13 cellular contexts compared by ENCODE assay signal in the genomic region with DNA sequence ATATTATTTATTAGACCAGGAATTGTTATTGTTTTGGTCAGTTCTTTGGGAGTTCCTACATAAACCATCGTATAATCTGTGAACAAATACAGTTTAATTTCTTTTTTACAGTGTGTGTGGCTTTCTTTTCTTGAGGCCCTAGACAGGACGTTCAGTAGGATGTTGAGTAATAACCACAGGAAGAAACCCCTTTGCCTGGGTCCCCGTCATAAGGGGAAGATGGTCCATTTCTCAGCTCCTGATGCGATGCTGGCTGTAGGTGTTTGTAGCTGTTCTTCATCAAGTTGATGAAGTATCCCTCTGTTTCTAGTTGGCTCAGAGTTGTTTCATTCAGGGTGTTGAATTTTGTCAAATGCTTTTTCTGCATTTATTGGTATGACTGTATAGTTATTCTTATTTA.
"Had no signal": no experiment of that assay in that cellular context is flagged by ENCODE, and none has a peak within 500 bp of the region (broad histone marks: within the 10 kb centered on the region; RNA-seq: fewer than 3 reads in every experiment).

No MANE protein-coding gene starts in this region.

- H3K27me3 Mint-ChIP-seq: naive thymus-derived CD4-positive, alpha-beta T cell had no signal

- H3K9me3 ChIP-seq: adrenal gland, upper lobe of left lung had no signal

- DNase-seq: activated effector memory CD4-positive, alpha-beta T cell treated with anti-CD3 and anti-CD28 coated beads, Interleukin-2, amount 50 U/mL, for 16 hours; adrenal gland; caudate nucleus; effector CD4-positive, alpha-beta T cell; foreskin melanocyte; head of caudate nucleus; naive thymus-derived CD4-positive, alpha-beta T cell; nucleus accumbens; right cardiac atrium; stimulated activated naive CD4-positive, alpha-beta T cell treated with Interleukin-2 at 50 U/mL for 16 hours; upper lobe of left lung had no signal

- H3K36me3 Mint-ChIP-seq: naive thymus-derived CD4-positive, alpha-beta T cell had no signal

- ATAC-seq: naive thymus-derived CD4-positive, alpha-beta T cell; right cardiac atrium had no signal

- H3K4me3 ChIP-seq: adrenal gland, coronary artery, smooth muscle cell, upper lobe of left lung had no signal

- H3K36me3 ChIP-seq: adrenal gland, upper lobe of left lung had no signal

- H3K27ac ChIP-seq: adrenal gland, coronary artery, upper lobe of left lung had no signal

- H3K4me3 Mint-ChIP-seq: naive thymus-derived CD4-positive, alpha-beta T cell had no signal

- H3K27me3 ChIP-seq: adrenal gland, upper lobe of left lung had no signal
